In genomic region chr2:113791697-113792590, GRCh38 we compare ENCODE assay signal across 8 cellular contexts. TPM values are rescaled to one million over a fixed set of nuclear protein-coding genes. Genes with fewer than 3 reads are reported as not detected.
A peak's percentile ranks its signal among the peaks of the same experiment; 100 is the strongest.
DNase-seq lines count a peak whose midpoint lies in the region; ATAC-seq and TF ChIP-seq lines count a peak whose summit lies in the region.

No MANE protein-coding gene starts in this region.

- no peak for TF ChIP-seq POLR2A in gastrocnemius medialis (IDR thresholded peaks at IDR 0.05)

- intact Hi-C loops in left ventricle myocardium superior (cut with micrococcal nuclease) (no loop called here), gastrocnemius medialis (cut with DNase I; ENCODE audit: low total_unique reads) (no loop called here), tibial artery (cut with DNase I; ENCODE audit: low total_unique reads) (no loop called here)

- DNase-seq in coronary artery (ENCODE audit: low spot score) = no peak
- DNase-seq in NCI-H69 (lab: John Stamatoyannopoulos, UW) = no peak
- DNase-seq in left ventricle myocardium superior = no peak
- DNase-seq in gastrocnemius medialis = no peak
- DNase-seq in tibial artery = no peak

- H3K36me3 ChIP-seq in BLaER1 treated with 17β-estradiol and CSF1 and Interleukin-3, amounts not matched to agents 10 nM and 100 nM = no peaks in the 10 kb centered on the region
- no peaks in the 10 kb centered on the region for H3K36me3 ChIP-seq in gastrocnemius medialis
- no peaks in the 10 kb centered on the region for H3K36me3 ChIP-seq in tibial artery

- peak overlapping the region; percentile 28 to 85 (median 57) for H3K4me2 ChIP-seq in BLaER1 treated with 17β-estradiol and CSF1 and Interleukin-3, amounts not matched to agents 10 nM and 100 nM

- peak; percentile 81 for ATAC-seq in GM19397 (IDR thresholded peaks at IDR 0.05; ENCODE audit: unreplicated experiment)
- ATAC-seq in HG03439 (IDR thresholded peaks at IDR 0.05; ENCODE audit: unreplicated experiment) = peak; percentile 88
- no peak for ATAC-seq in left ventricle myocardium superior
- no peak for ATAC-seq in gastrocnemius medialis

- peak overlapping the region in 2 of 10 experiments; percentile 17 to 28; a peak in 2 of 20 replicates for H3K4me3 ChIP-seq in BLaER1 treated with 17β-estradiol and CSF1 and Interleukin-3, amounts not matched to agents 10 nM and 100 nM
- H3K4me3 ChIP-seq in coronary artery (peak overlapping the region; percentile 30), gastrocnemius medialis (no peak overlapping the region), tibial artery (no peak overlapping the region)

- TF ChIP-seq CTCF in coronary artery (IDR thresholded peaks at IDR 0.05) (no peak), gastrocnemius medialis (IDR thresholded peaks at IDR 0.05 in 4 of 5, conservative IDR thresholded peaks at IDR 0.05 in 1 of 5) (no peak), tibial artery (IDR thresholded peaks at IDR 0.05) (no peak)

- peak overlapping the region in 2 of 11 experiments; percentile 8 to 42; a peak in 2 of 22 replicates for H3K27ac ChIP-seq in BLaER1 treated with 17β-estradiol and CSF1 and Interleukin-3, amounts not matched to agents 10 nM and 100 nM
- H3K27ac ChIP-seq in coronary artery (no peak overlapping the region), gastrocnemius medialis (no peak overlapping the region), tibial artery (no peak overlapping the region)

- H3K27me3 ChIP-seq in BLaER1 treated with 17β-estradiol and CSF1 and Interleukin-3, amounts not matched to agents 10 nM and 100 nM = no peaks in the 10 kb centered on the region
- H3K27me3 ChIP-seq in gastrocnemius medialis (no peaks in the 10 kb centered on the region), tibial artery (no peaks in the 10 kb centered on the region)

- peaks cover 0 to 14% (median 0%) of the 10 kb centered on the region in 11 experiments; a peak in 3 of 22 replicates for H3K9me3 ChIP-seq in BLaER1 treated with 17β-estradiol and CSF1 and Interleukin-3, amounts not matched to agents 10 nM and 100 nM (replicated peaks in 1 of 11)
- H3K9me3 ChIP-seq in gastrocnemius medialis (no peaks in the 10 kb centered on the region), tibial artery (no peaks in the 10 kb centered on the region)

- in situ Hi-C loops in gastrocnemius medialis (cut with MboI; ENCODE audit: low sequenced_read_pairs in 4 of 4) = no loop called here

- H3K4me1 ChIP-seq in BLaER1 treated with 17β-estradiol and CSF1 and Interleukin-3, amounts not matched to agents 10 nM and 100 nM = peaks cover 11 to 26% (median 21%) of the 10 kb centered on the region in 10 experiments; a peak in 19 of 20 replicates
- H3K4me1 ChIP-seq in gastrocnemius medialis = peaks cover 0 to 4% of the 10 kb centered on the region in 2 donors
- no peaks in the 10 kb centered on the region for H3K4me1 ChIP-seq in tibial artery

- H4K20me1 ChIP-seq in BLaER1 treated with 17β-estradiol and CSF1 and Interleukin-3, amounts not matched to agents 10 nM and 100 nM = no peaks in the 10 kb centered on the region

- peak overlapping the region in 1 of 11 experiments; percentile 31; a peak in 2 of 22 replicates for H3K9ac ChIP-seq in BLaER1 treated with 17β-estradiol and CSF1 and Interleukin-3, amounts not matched to agents 10 nM and 100 nM

RNA-seq across cellular contexts. Expression of gene SLC35F5, which starts 35.5 kb away (rescaled TPM):
- 56.2 TPM for total RNA-seq in left ventricle myocardium superior
- total RNA-seq in gastrocnemius medialis = 10 to 100 TPM; 31.4 to 62.6 (median 49.3) TPM

Comparison
In these comparisons a context has a peak if more than half of its experiments do, and no peak if none do; other contexts are left out.
1. ATAC-seq: peak in GM19397 (single experiment) and HG03439 (single experiment); none in left ventricle myocardium superior (single experiment) and gastrocnemius medialis (0 of 2).